In the genomic region with DNA sequence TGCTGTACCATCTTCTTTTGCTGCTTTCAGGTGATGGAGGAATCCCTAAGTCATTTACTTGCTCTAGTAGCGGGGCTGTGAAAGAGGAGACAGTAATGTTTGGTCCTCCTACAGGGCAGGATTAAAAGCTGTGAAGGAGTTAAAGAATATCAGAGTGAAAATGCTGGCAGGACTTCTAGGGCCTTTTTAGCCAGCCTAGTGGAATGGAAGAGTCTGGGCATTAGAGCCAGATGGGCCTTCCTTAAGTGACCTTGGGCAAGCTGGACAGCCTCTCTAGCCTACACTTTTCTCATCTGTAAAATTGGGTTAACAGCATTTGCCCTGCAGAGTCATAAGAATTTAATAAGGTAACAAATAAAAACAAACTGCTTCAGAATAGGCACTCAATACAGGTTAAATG, we compare ENCODE assay signal across 12 cellular contexts.
DNase-seq lines count a peak whose midpoint lies in the region; ATAC-seq, FAIRE-seq and TF ChIP-seq lines count a peak whose summit lies in the region.
"Had no signal": no experiment of that assay in that cellular context is flagged by ENCODE, and none has a peak within 500 bp of the region (broad histone marks: within the 10 kb centered on the region; RNA-seq: fewer than 3 reads in every experiment).

No MANE protein-coding gene starts in this region.

- no peaks in the 10 kb centered on the region for H3K9me3 Mint-ChIP-seq in astrocyte (ENCODE audit: unreplicated experiment)
- H3K9me3 Mint-ChIP-seq: CD4-positive, CD25-positive, alpha-beta regulatory T cell; T-cell had no signal

- H3K36me3 ChIP-seq in DOHH2 (ENCODE audit: control insufficient read depth, low read length) (no peaks in the 10 kb centered on the region), astrocyte (ENCODE audit: insufficient read depth, low read length) (no peaks in the 10 kb centered on the region), hepatocyte (replicated peaks; ENCODE audit: insufficient read depth, low read depth) (no peaks in the 10 kb centered on the region), sigmoid colon (no peaks in the 10 kb centered on the region)

- no peaks in the 10 kb centered on the region for H3K9me2 ChIP-seq in DOHH2 (replicated peaks; ENCODE audit: control insufficient read depth, low read length)
- no peaks in the 10 kb centered on the region for H3K9me2 ChIP-seq in hepatocyte (replicated peaks; ENCODE audit: insufficient read depth)

- no peak for FAIRE-seq in astrocyte (lab: Jason Lieb, UNC)

- TF ChIP-seq CTCF in DOHH2 (IDR thresholded peaks at IDR 0.05; ENCODE audit: low read depth, low read length, poor library complexity, severe bottlenecking) (no peak), astrocyte (IDR thresholded peaks at IDR 0.05; ENCODE audit: insufficient read depth, low read depth, low read length) (no peak), hepatocyte (IDR thresholded peaks at IDR 0.05; ENCODE audit: poor library complexity) (no peak), sigmoid colon (IDR thresholded peaks at IDR 0.05) (no peak)

- H3K4me1 ChIP-seq in DOHH2 (ENCODE audit: control insufficient read depth, low read length) (peaks cover 99% of the 10 kb centered on the region), astrocyte (ENCODE audit: insufficient read depth, low read length) (peaks cover 45% of the 10 kb centered on the region), hepatocyte (ENCODE audit: insufficient read depth) (peaks cover 34% of the 10 kb centered on the region), sigmoid colon (peaks cover 0 to 89% (median 71%) of the 10 kb centered on the region in 4 donors)

- H3K4me2 ChIP-seq in DOHH2 (ENCODE audit: low read length) (peak overlapping the region; percentile 95), astrocyte (ENCODE audit: low read length) (peak overlapping the region; percentile 91), hepatocyte (peak overlapping the region; percentile 80)

- H3K36me3 Mint-ChIP-seq in astrocyte (ENCODE audit: low read depth, unreplicated experiment): no peaks in the 10 kb centered on the region
- H3K36me3 Mint-ChIP-seq: CD4-positive, CD25-positive, alpha-beta regulatory T cell; T-cell had no signal

- H3K27ac Mint-ChIP-seq in astrocyte (ENCODE audit: unreplicated experiment): peak overlapping the region; percentile 37
- H3K27ac Mint-ChIP-seq: CD4-positive, CD25-positive, alpha-beta regulatory T cell had no signal

- no peaks in the 10 kb centered on the region for H3K27me3 Mint-ChIP-seq in astrocyte (ENCODE audit: low read depth, unreplicated experiment)

- H3K9ac ChIP-seq in astrocyte (ENCODE audit: low read length): peak overlapping the region; percentile 66

- H3K79me2 ChIP-seq in DOHH2 (ENCODE audit: control insufficient read depth, low read length) (peaks cover 98% of the 10 kb centered on the region), astrocyte (ENCODE audit: insufficient read depth, low read length) (peaks cover 85% of the 10 kb centered on the region), hepatocyte (peaks cover 88% of the 10 kb centered on the region)

- DNase-seq in astrocyte (ENCODE audit: low read depth): no peak
- DNase-seq in hepatocyte (ENCODE audit: low spot score): no peak
- no peak for DNase-seq in sigmoid colon
- no peak for DNase-seq in NCI-H1105 treated with DMSO at 0.1 percent for 48 hours (lab: John Stamatoyannopoulos, UW)
- DNase-seq in activated CD4-positive, alpha-beta T cell treated with anti-CD3 and anti-CD28 coated beads, Interleukin-2, amount 50 U/mL, for 1 hour: no peak
- DNase-seq in NCI-H1694 (lab: John Stamatoyannopoulos, UW): no peak
- DNase-seq: CD4-positive, CD25-positive, alpha-beta regulatory T cell; stimulated activated CD4-positive, alpha-beta T cell treated with anti-CD3 and anti-CD28 coated beads, Interleukin-4, amount 100 ng/mL, for 4 hours had no signal

- H3K4me3 Mint-ChIP-seq in astrocyte (ENCODE audit: unreplicated experiment): peak overlapping the region; percentile 84
- H3K4me3 Mint-ChIP-seq: CD4-positive, CD25-positive, alpha-beta regulatory T cell had no signal

- H3F3A ChIP-seq in DOHH2 (ENCODE audit: control insufficient read depth, insufficient read depth): peaks cover 17% of the 10 kb centered on the region

- H2AFZ ChIP-seq in astrocyte (ENCODE audit: low read depth, low read length) (no peak overlapping the region), hepatocyte (no peak overlapping the region)

- H3K27ac ChIP-seq in DOHH2 (ENCODE audit: low read depth, low read length) (peak overlapping the region; percentile 95), astrocyte (ENCODE audit: low read depth, low read length) (no peak overlapping the region), hepatocyte (peak overlapping the region; percentile 66), sigmoid colon (peak overlapping the region; percentile 80 to 87 (median 86))
- H3K27ac ChIP-seq: HL-60 had no signal

- TF ChIP-seq POLR2A in sigmoid colon (IDR thresholded peaks at IDR 0.05): no peak

- peaks cover 35% of the 10 kb centered on the region for H3K4me1 Mint-ChIP-seq in astrocyte (ENCODE audit: low read depth, unreplicated experiment)

- intact Hi-C loops in sigmoid colon (cut with DNase I): no loop called here

- peak overlapping the region; percentile 70 for H3K4me3 ChIP-seq in DOHH2 (ENCODE audit: low read length)
- no peak overlapping the region for H3K4me3 ChIP-seq in astrocyte (ENCODE audit: insufficient read depth, low read depth, low read length)
- H3K4me3 ChIP-seq in hepatocyte: no peak overlapping the region
- peak overlapping the region in 3 of 4 donors; percentile 42 to 51 (median 51) for H3K4me3 ChIP-seq in sigmoid colon

- H4K20me1 ChIP-seq in DOHH2 (ENCODE audit: control insufficient read depth, insufficient read depth, low read depth, low read length) (no peaks in the 10 kb centered on the region), astrocyte (ENCODE audit: insufficient read depth, low read length) (peaks cover 31% of the 10 kb centered on the region), hepatocyte (ENCODE audit: insufficient read depth, poor library complexity, severe bottlenecking) (no peaks in the 10 kb centered on the region)

- H3K27me3 ChIP-seq in DOHH2 (ENCODE audit: control insufficient read depth, low read length) (no peaks in the 10 kb centered on the region), astrocyte (ENCODE audit: insufficient read depth, low read length) (no peaks in the 10 kb centered on the region), hepatocyte (no peaks in the 10 kb centered on the region), sigmoid colon (no peaks in the 10 kb centered on the region)

- no peak for ATAC-seq in GM18868 (IDR thresholded peaks at IDR 0.05; ENCODE audit: unreplicated experiment)

- no peak for TF ChIP-seq EP300 in sigmoid colon (IDR thresholded peaks at IDR 0.05)

- H3K9me3 ChIP-seq in DOHH2 (ENCODE audit: control insufficient read depth, insufficient read depth, low read length) (no peaks in the 10 kb centered on the region), astrocyte (ENCODE audit: insufficient read depth, low read depth, low read length) (no peaks in the 10 kb centered on the region), hepatocyte (ENCODE audit: low read depth) (no peaks in the 10 kb centered on the region), sigmoid colon (no peaks in the 10 kb centered on the region)

- WGBS in hepatocyte (ENCODE audit: low lambda C conversion rate, missing lambda C conversion rate): 65% methylated on average over 1 of the region's 1 CpG
- WGBS in sigmoid colon, 2 donors: 88 to 94% methylated on average over 1 of the region's 1 CpG

Comparison
In these comparisons a context has a peak if more than half of its experiments do, and no peak if none do; other contexts are left out.
1. H3K4me3 ChIP-seq: peak in DOHH2 (single experiment) and sigmoid colon (3 of 4); none in astrocyte (single experiment) and hepatocyte (single experiment).
2. Peak in every context shown above with its lines, with median percentiles within 50 percentile points of each other: H3K4me2 ChIP-seq.